In the genomic region with DNA sequence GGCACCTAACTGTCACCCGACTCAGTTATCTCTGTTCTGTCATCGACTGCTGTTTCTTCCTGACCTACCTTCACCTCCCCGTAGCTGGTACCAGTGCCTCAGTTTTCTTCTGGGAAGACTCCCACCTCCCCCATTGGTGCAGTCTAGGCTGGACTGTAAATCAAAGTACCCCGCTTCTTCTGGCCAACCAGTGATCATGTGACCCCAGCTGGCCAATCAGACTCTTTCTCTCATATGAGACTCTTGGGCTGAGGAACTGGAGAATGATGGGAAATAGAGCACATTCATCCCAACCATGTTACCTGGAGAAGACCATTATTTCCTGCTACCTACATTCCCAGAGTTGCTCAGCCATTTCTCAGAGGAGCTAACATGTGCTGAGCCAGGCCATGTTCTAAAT, we compare ENCODE assay signal across 39 cellular contexts. TPM values are rescaled to one million over a fixed set of nuclear protein-coding genes. Genes with fewer than 3 reads are reported as not detected.
"Had no signal": no experiment of that assay in that cellular context is flagged by ENCODE, and none has a peak within 500 bp of the region (broad histone marks: within the 10 kb centered on the region; RNA-seq: fewer than 3 reads in every experiment).

No MANE protein-coding gene starts in this region.

- H3K27me3 ChIP-seq: adrenal gland, ascending aorta, breast epithelium, cardiac muscle cell, colonic mucosa, esophagus squamous epithelium, gastroesophageal sphincter had no signal

- H3K9me3 ChIP-seq: adrenal gland, ascending aorta, breast epithelium, colonic mucosa, esophagus squamous epithelium, gastroesophageal sphincter had no signal

- ATAC-seq: activated CD4-positive, alpha-beta T cell treated with anti-CD3 and anti-CD28 coated beads for 36 hours; activated CD8-positive, alpha-beta memory T cell treated with anti-CD3 and anti-CD28 coated beads, Interleukin-2, amount 10 ng/mL, durations not matched to agents 7 days and 5 days; activated CD8-positive, alpha-beta T cell treated with anti-CD3 and anti-CD28 coated beads, Interleukin-2, amount 10 ng/mL, durations not matched to agents 7 days and 5 days; activated naive CD8-positive, alpha-beta T cell treated with anti-CD3 and anti-CD28 coated beads, Interleukin-2, amount 50 U/mL, for 24 hours; gastroesophageal sphincter had no signal

- H3K36me3 Mint-ChIP-seq: activated CD4-positive, alpha-beta memory T cell treated with anti-CD3 and anti-CD28 coated beads for 36 hours; activated CD8-positive, alpha-beta memory T cell treated with anti-CD3 and anti-CD28 coated beads, Interleukin-2, amount 10 ng/mL, durations not matched to agents 7 days and 5 days; activated naive CD4-positive, alpha-beta T cell treated with anti-CD3 and anti-CD28 coated beads, Interleukin-2, amount 50 U/mL, for 24 hours; activated naive CD8-positive, alpha-beta T cell treated with anti-CD3 and anti-CD28 coated beads for 36 hours; brain had no signal

- H3K27ac ChIP-seq: adrenal gland, ascending aorta, breast epithelium, cardiac muscle cell, colonic mucosa, epithelial cell of prostate, esophagus squamous epithelium, gastroesophageal sphincter, WERI-Rb-1 had no signal

- H3K27me3 Mint-ChIP-seq: activated CD4-positive, alpha-beta memory T cell treated with anti-CD3 and anti-CD28 coated beads for 36 hours; activated CD4-positive, alpha-beta T cell treated with anti-CD3 and anti-CD28 coated beads for 36 hours; activated CD4-positive, alpha-beta T cell treated with anti-CD3 and anti-CD28 coated beads, Interleukin-2, amount 10 ng/mL, durations not matched to agents 24 days and 14 days; activated CD8-positive, alpha-beta memory T cell treated with anti-CD3 and anti-CD28 coated beads, Interleukin-2, amount 10 ng/mL, durations not matched to agents 7 days and 5 days; activated naive CD4-positive, alpha-beta T cell treated with anti-CD3 and anti-CD28 coated beads, Interleukin-2, amount 50 U/mL, for 24 hours; activated naive CD8-positive, alpha-beta T cell treated with anti-CD3 and anti-CD28 coated beads, Interleukin-2, amount 50 U/mL, for 24 hours had no signal

- H3K9me3 Mint-ChIP-seq: activated CD4-positive, alpha-beta T cell treated with anti-CD3 and anti-CD28 coated beads, Interleukin-2, amount 10 ng/mL, durations not matched to agents 24 days and 14 days; activated T-helper 1 cell treated with anti-CD3 and anti-CD28 coated beads, Interleukin-12 subunit alpha, Interleukin-12 subunit beta, Interleukin-2, Interleukin-4 antibody, amounts not matched to agents 30 ng/mL and 10 ng/mL and 1 ng/mL, durations not matched to agents 14 hours and 24 hours and 36 hours; activated T-helper 2 cell treated with anti-CD3 and anti-CD28 coated beads, Interferon-gamma antibody, Interleukin-2, Interleukin-4, amounts not matched to agents 10 μg/mL and 5 μg/mL and 100 μg/mL, durations not matched to agents 14 hours and 24 hours and 36 hours; T-helper 1 cell treated with Interleukin-12 subunit alpha and Interleukin-12 subunit beta and Interleukin-4 antibody, amounts not matched to agents 30 μg/mL and 1 μg/mL, for 36 hours; T-helper 2 cell treated with Interferon-gamma antibody and Interleukin-4, amounts not matched to agents 5 μg/mL and 100 μg/mL, for 36 hours had no signal

- H3K27ac Mint-ChIP-seq: activated CD4-positive, alpha-beta memory T cell treated with anti-CD3 and anti-CD28 coated beads for 36 hours; activated CD4-positive, alpha-beta T cell treated with anti-CD3 and anti-CD28 coated beads for 36 hours; activated CD4-positive, alpha-beta T cell treated with anti-CD3 and anti-CD28 coated beads, Interleukin-2, amount 10 ng/mL, durations not matched to agents 24 days and 14 days; activated CD8-positive, alpha-beta memory T cell treated with anti-CD3 and anti-CD28 coated beads, Interleukin-2, amount 10 ng/mL, durations not matched to agents 7 days and 5 days; activated CD8-positive, alpha-beta T cell treated with anti-CD3 and anti-CD28 coated beads, Interleukin-2, amount 10 ng/mL, durations not matched to agents 7 days and 5 days; activated naive CD4-positive, alpha-beta T cell treated with anti-CD3 and anti-CD28 coated beads for 36 hours; activated naive CD4-positive, alpha-beta T cell treated with anti-CD3 and anti-CD28 coated beads, Interleukin-2, amount 50 U/mL, for 24 hours; activated naive CD8-positive, alpha-beta T cell treated with anti-CD3 and anti-CD28 coated beads for 36 hours; activated naive CD8-positive, alpha-beta T cell treated with anti-CD3 and anti-CD28 coated beads, Interleukin-2, amount 50 U/mL, for 24 hours; activated T-helper 1 cell treated with anti-CD3 and anti-CD28 coated beads, Interleukin-12 subunit alpha, Interleukin-12 subunit beta, Interleukin-2, Interleukin-4 antibody, amounts not matched to agents 30 ng/mL and 10 ng/mL and 1 ng/mL, durations not matched to agents 14 hours and 24 hours and 36 hours; activated T-helper 2 cell treated with anti-CD3 and anti-CD28 coated beads, Interferon-gamma antibody, Interleukin-2, Interleukin-4, amounts not matched to agents 10 μg/mL and 5 μg/mL and 100 μg/mL, durations not matched to agents 14 hours and 24 hours and 36 hours; brain; T-helper 1 cell treated with Interleukin-12 subunit alpha and Interleukin-12 subunit beta and Interleukin-4 antibody, amounts not matched to agents 30 μg/mL and 1 μg/mL, for 36 hours; T-helper 2 cell treated with Interferon-gamma antibody and Interleukin-4, amounts not matched to agents 5 μg/mL and 100 μg/mL, for 36 hours had no signal

- H3K4me1 Mint-ChIP-seq: activated CD4-positive, alpha-beta T cell treated with anti-CD3 and anti-CD28 coated beads for 36 hours; activated CD4-positive, alpha-beta T cell treated with anti-CD3 and anti-CD28 coated beads, Interleukin-2, amount 10 ng/mL, durations not matched to agents 24 days and 14 days; activated CD8-positive, alpha-beta memory T cell treated with anti-CD3 and anti-CD28 coated beads, Interleukin-2, amount 10 ng/mL, durations not matched to agents 7 days and 5 days; activated naive CD4-positive, alpha-beta T cell treated with anti-CD3 and anti-CD28 coated beads, Interleukin-2, amount 50 U/mL, for 24 hours; activated naive CD8-positive, alpha-beta T cell treated with anti-CD3 and anti-CD28 coated beads, Interleukin-2, amount 50 U/mL, for 24 hours; brain had no signal

- DNase-seq: activated CD4-positive, alpha-beta memory T cell treated with anti-CD3 and anti-CD28 coated beads for 36 hours; activated CD4-positive, alpha-beta T cell treated with anti-CD3 and anti-CD28 coated beads for 36 hours; activated CD4-positive, alpha-beta T cell treated with anti-CD3 and anti-CD28 coated beads, Interleukin-2, amount 10 ng/mL, durations not matched to agents 24 days and 14 days; activated CD4-positive, CD25-positive, alpha-beta regulatory T cell; activated CD4-positive, CD25-positive, alpha-beta regulatory T cell treated with anti-CD3 and anti-CD28 coated beads, Interleukin-2, amount 50 U/mL, for 72 hours; activated CD8-positive, alpha-beta memory T cell treated with anti-CD3 and anti-CD28 coated beads, Interleukin-2, amount 10 ng/mL, durations not matched to agents 7 days and 5 days; activated CD8-positive, alpha-beta memory T cell treated with anti-CD3 and anti-CD28 coated beads, Interleukin-2, amount 50 U/mL, for 4 hours; activated CD8-positive, alpha-beta T cell treated with anti-CD3 and anti-CD28 coated beads, Interleukin-2, amount 10 ng/mL, durations not matched to agents 7 days and 5 days; activated effector memory CD4-positive, alpha-beta T cell treated with anti-CD3 and anti-CD28 coated beads, Interleukin-2, amount 50 U/mL, for 16 hours; activated naive CD4-positive, alpha-beta T cell treated with anti-CD3 and anti-CD28 coated beads for 36 hours; activated naive CD8-positive, alpha-beta T cell treated with anti-CD3 and anti-CD28 coated beads for 36 hours; activated naive CD8-positive, alpha-beta T cell treated with anti-CD3 and anti-CD28 coated beads, Interleukin-2, amount 50 U/mL, for 24 hours; activated T-cell treated with anti-CD3 and anti-CD28 coated beads, Interleukin-2, amount 50 U/mL, for 1 hour; activated T-cell treated with anti-CD3 and anti-CD28 coated beads, Interleukin-2, amount 50 U/mL, for 48 hours; adrenal gland; amygdala; central memory CD4-positive, alpha-beta T cell; cerebellar nuclear complex; colonic mucosa; effector CD8-positive, alpha-beta T cell; esophagus squamous epithelium; foreskin melanocyte; head of caudate nucleus; T1000; WERI-Rb-1 had no signal

- H3K4me1 ChIP-seq: adrenal gland, ascending aorta, breast epithelium, colonic mucosa, esophagus squamous epithelium, gastroesophageal sphincter had no signal

- H3K36me3 ChIP-seq: adrenal gland, ascending aorta, breast epithelium, cardiac muscle cell, colonic mucosa, esophagus squamous epithelium, gastroesophageal sphincter, WERI-Rb-1 had no signal

- H3K4me3 ChIP-seq: adrenal gland, ascending aorta, breast epithelium, cardiac muscle cell, colonic mucosa, esophagus squamous epithelium, gastroesophageal sphincter had no signal

- H3K4me3 Mint-ChIP-seq: activated CD4-positive, alpha-beta memory T cell treated with anti-CD3 and anti-CD28 coated beads for 36 hours; activated CD4-positive, alpha-beta T cell treated with anti-CD3 and anti-CD28 coated beads for 36 hours; activated CD4-positive, alpha-beta T cell treated with anti-CD3 and anti-CD28 coated beads, Interleukin-2, amount 10 ng/mL, durations not matched to agents 24 days and 14 days; activated CD8-positive, alpha-beta memory T cell treated with anti-CD3 and anti-CD28 coated beads, Interleukin-2, amount 10 ng/mL, durations not matched to agents 7 days and 5 days; activated CD8-positive, alpha-beta T cell treated with anti-CD3 and anti-CD28 coated beads, Interleukin-2, amount 10 ng/mL, durations not matched to agents 7 days and 5 days; activated naive CD4-positive, alpha-beta T cell treated with anti-CD3 and anti-CD28 coated beads for 36 hours; activated naive CD4-positive, alpha-beta T cell treated with anti-CD3 and anti-CD28 coated beads, Interleukin-2, amount 50 U/mL, for 24 hours; activated naive CD8-positive, alpha-beta T cell treated with anti-CD3 and anti-CD28 coated beads for 36 hours; activated naive CD8-positive, alpha-beta T cell treated with anti-CD3 and anti-CD28 coated beads, Interleukin-2, amount 50 U/mL, for 24 hours; activated T-helper 1 cell treated with anti-CD3 and anti-CD28 coated beads, Interleukin-12 subunit alpha, Interleukin-12 subunit beta, Interleukin-2, Interleukin-4 antibody, amounts not matched to agents 30 ng/mL and 10 ng/mL and 1 ng/mL, durations not matched to agents 14 hours and 24 hours and 36 hours; brain; T-helper 1 cell treated with Interleukin-12 subunit alpha and Interleukin-12 subunit beta and Interleukin-4 antibody, amounts not matched to agents 30 μg/mL and 1 μg/mL, for 36 hours; T-helper 2 cell treated with Interferon-gamma antibody and Interleukin-4, amounts not matched to agents 5 μg/mL and 100 μg/mL, for 36 hours had no signal

RNA-seq across cellular contexts. Expression of a gene that starts 23.8 kb away (rescaled TPM):
- total RNA-seq: activated CD8-positive, alpha-beta T cell treated with anti-CD3 and anti-CD28 coated beads, Interleukin-2, amount 10 ng/mL, durations not matched to agents 7 days and 5 days; activated T-helper 1 cell treated with anti-CD3 and anti-CD28 coated beads, Interleukin-12 subunit alpha, Interleukin-12 subunit beta, Interleukin-2, Interleukin-4 antibody, amounts not matched to agents 30 ng/mL and 10 ng/mL and 1 ng/mL, durations not matched to agents 14 hours and 24 hours and 36 hours; ascending aorta; colonic mucosa; dermis microvascular lymphatic vessel endothelial cell; endothelial cell of umbilical vein; gastroesophageal sphincter; glomerular endothelial cell had no signal
